Comparison of ENCODE assay signal across 8 cellular contexts in the genomic region with DNA sequence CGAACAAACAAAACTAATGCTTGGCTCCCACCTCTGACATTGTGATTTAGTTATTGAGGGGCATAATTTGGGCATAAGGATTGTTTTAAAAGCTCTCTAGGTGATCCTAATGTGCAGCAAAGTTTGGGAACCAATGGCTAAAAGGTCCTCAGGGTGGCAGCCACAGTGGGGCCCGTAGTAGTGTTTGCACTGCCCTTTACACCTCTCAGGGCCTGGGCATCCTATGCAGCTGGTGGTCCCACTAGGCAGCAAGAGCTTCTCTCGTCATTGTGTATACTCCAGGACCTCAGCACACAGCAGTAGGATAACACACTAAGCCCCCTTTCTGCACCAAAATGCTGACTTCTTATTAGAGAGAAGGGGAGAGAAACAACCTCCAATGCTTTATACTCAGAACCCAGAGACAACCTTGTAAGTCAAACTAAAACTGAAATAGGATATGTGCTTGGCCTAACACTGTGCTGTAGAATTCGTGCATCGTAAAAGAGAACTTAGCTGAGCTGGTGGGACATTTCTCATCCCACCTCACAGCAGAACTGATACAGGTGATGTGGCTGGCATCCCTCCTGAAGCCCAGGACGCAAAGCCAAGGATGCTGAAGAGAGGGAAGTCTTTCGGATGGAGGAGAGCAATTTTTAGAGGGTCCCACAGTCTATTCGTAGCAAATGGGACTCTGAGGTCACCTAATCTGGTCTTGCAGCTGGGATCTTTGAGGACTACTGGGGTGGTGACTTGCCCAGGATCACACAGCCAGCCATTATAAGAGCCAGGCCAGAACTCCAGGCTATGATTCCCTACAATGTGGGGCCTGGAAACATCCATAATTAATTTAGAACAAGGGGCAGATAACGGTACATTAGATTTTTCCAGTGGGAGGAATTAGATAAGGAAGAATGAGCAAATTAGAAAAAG. TPM values are rescaled to one million over a fixed set of nuclear protein-coding genes. Genes with fewer than 3 reads are reported as not detected.
A peak's percentile ranks its signal among the peaks of the same experiment; 100 is the strongest.
DNase-seq lines count a peak whose midpoint lies in the region; ATAC-seq, FAIRE-seq and TF ChIP-seq lines count a peak whose summit lies in the region.

No MANE protein-coding gene starts in this region.

- H3K27ac ChIP-seq in HepG2 (ENCODE audit: extremely low read length, insufficient read depth, low read length) (peak overlapping the region; percentile 89), transverse colon (peak overlapping the region; percentile 92 to 94 (median 93))

- POLR2A ChIA-PET in HepG2 (lab: Yijun Ruan, JAX), result interaction anchor here (1.6 to 6.1 kb wide), 13 partner anchors 9 to 175 kb away, joined by 5 to 130 read pairs (median 15); a partner anchor contains a TSS

- TF ChIP-seq POLR2A in HepG2 (IDR thresholded peaks at IDR 0.05; ENCODE audit: insufficient read depth in 1 of 2, low read depth in 2 of 2, low read length in 2 of 2), result no peak
- no peak for TF ChIP-seq POLR2A in transverse colon (IDR thresholded peaks at IDR 0.05)

- peak overlapping the region; percentile 90 for H3K27ac Mint-ChIP-seq in activated naive CD8-positive, alpha-beta T cell treated with anti-CD3 and anti-CD28 coated beads for 36 hours

- H3K9ac ChIP-seq in HepG2 (ENCODE audit: insufficient read depth, low read depth, low read length), result peak overlapping the region; percentile 79

- intact Hi-C loops in HepG2 (cut with micrococcal nuclease; ENCODE audit: unreplicated experiment) (loop anchor here (2.0 kb wide), 1 partner anchor 21 kb away; no protein-coding TSS in a partner anchor), transverse colon (cut with DNase I; ENCODE audit: low total_unique reads) (no loop called here)

- peaks cover 87% of the 10 kb centered on the region for H3K4me1 ChIP-seq in HepG2 (ENCODE audit: insufficient read depth, low read length)
- H3K4me1 ChIP-seq in transverse colon, result peaks cover 28 to 81% (median 63%) of the 10 kb centered on the region in 4 donors

- no peak for TF ChIP-seq RAD21 in HepG2 (CRISPR knock-in tag; IDR thresholded peaks at IDR 0.05)

- no peak for TF ChIP-seq CTCF in GM12864 (IDR thresholded peaks at IDR 0.05; ENCODE audit: low read depth, low read length, missing control alignments)
- TF ChIP-seq CTCF in HepG2 (CRISPR knock-in tag; IDR thresholded peaks at IDR 0.05), result no peak
- TF ChIP-seq CTCF in transverse colon (IDR thresholded peaks at IDR 0.05), result no peak

- TF ChIP-seq EP300 in HepG2 (IDR thresholded peaks at IDR 0.05; ENCODE audit: low read depth in 2 of 2, low read length in 2 of 2) (no peak), HepG2 (CRISPR knock-in tag; IDR thresholded peaks at IDR 0.05; ENCODE audit: borderline replicate concordance) (no peak), transverse colon (IDR thresholded peaks at IDR 0.05; ENCODE audit: low read depth) (no peak)

- CTCF ChIA-PET in HepG2 (lab: Yijun Ruan, JAX; ENCODE audit: low intra/inter-chr PET ratio, low total read pairs), result no interaction called here

- peaks cover under 1% of the 10 kb centered on the region for H3K36me3 Mint-ChIP-seq in activated naive CD8-positive, alpha-beta T cell treated with anti-CD3 and anti-CD28 coated beads for 36 hours

- no peaks in the 10 kb centered on the region for H3K27me3 Mint-ChIP-seq in activated naive CD8-positive, alpha-beta T cell treated with anti-CD3 and anti-CD28 coated beads for 36 hours

- H3K36me3 ChIP-seq in HepG2 (replicated peaks in 1 of 2; ENCODE audit: control insufficient read depth in 1 of 2, insufficient read depth in 2 of 2, low read length in 2 of 2) (peaks cover 6 to 12% of the 10 kb centered on the region in 2 experiments; a peak in 4 of 5 replicates), transverse colon (no peaks in the 10 kb centered on the region)

- H4K20me1 ChIP-seq in HepG2 (ENCODE audit: insufficient read depth, low read length), result peaks cover 27% of the 10 kb centered on the region

- no peaks in the 10 kb centered on the region; a peak in 1 of 5 replicates for H3K27me3 ChIP-seq in HepG2 (ENCODE audit: control insufficient read depth in 1 of 2, insufficient read depth in 2 of 2, low read length in 2 of 2)
- no peaks in the 10 kb centered on the region for H3K27me3 ChIP-seq in transverse colon

- H3K4me1 Mint-ChIP-seq in activated naive CD8-positive, alpha-beta T cell treated with anti-CD3 and anti-CD28 coated beads for 36 hours, result peaks cover 61% of the 10 kb centered on the region

- TSS peak; percentile 53 for BruUV-seq in HepG2 (replicated peaks; lab: Mats Ljungman, UMichigan)

- DNase-seq in GM12864 (ENCODE audit: low read depth) (no peak), HepG2 (ENCODE audit: low spot score) (no peak), transverse colon (no peak), NCI-H2227 (lab: John Stamatoyannopoulos, UW; ENCODE audit: unreplicated experiment) (no peak), medulla oblongata (ENCODE audit: extremely low spot score) (no peak)
- no peak for DNase-seq in activated naive CD8-positive, alpha-beta T cell treated with anti-CD3 and anti-CD28 coated beads for 36 hours

- in situ Hi-C loops in HepG2 (cut with HindIII; ENCODE audit: extremely low pct_ligation_motif_present, low pct_unique_long_range_greater_than_20kb) (no loop called here), transverse colon (cut with MboI; ENCODE audit: low pct_ligation_motif_present in 1 of 4, low pct_unique_long_range_greater_than_20kb in 1 of 4, low sequenced_read_pairs in 3 of 4) (no loop called here)

- H3K4me2 ChIP-seq in HepG2 (ENCODE audit: low read depth, low read length), result peak overlapping the region; percentile 94

- H3K9me3 ChIP-seq in HepG2 (ENCODE audit: low read length), result no peaks in the 10 kb centered on the region
- H3K9me3 ChIP-seq in transverse colon, result no peaks in the 10 kb centered on the region

- H3K4me3 ChIP-seq in GM12864 (ENCODE audit: low read depth, low read length) (peak overlapping the region; percentile 86), HepG2 (replicated peaks in 1 of 3; ENCODE audit: insufficient read depth in 1 of 3, low read depth in 2 of 3, low read length in 3 of 3) (peak overlapping the region; percentile 66 to 86 (median 81)), transverse colon (peak overlapping the region; percentile 59 to 70 (median 60))

- no peaks in the 10 kb centered on the region for H3K9me3 Mint-ChIP-seq in activated naive CD8-positive, alpha-beta T cell treated with anti-CD3 and anti-CD28 coated beads for 36 hours

- ATAC-seq in HG03025 (IDR thresholded peaks at IDR 0.05; ENCODE audit: low FRiP score, unreplicated experiment) (peak; percentile 39), HepG2 (no peak), GM21515 (IDR thresholded peaks at IDR 0.05; ENCODE audit: unreplicated experiment) (no peak)

- no peak overlapping the region for H2AFZ ChIP-seq in HepG2 (ENCODE audit: low read length)

- no peak for FAIRE-seq in HepG2 (lab: Jason Lieb, UNC)

- H3K79me2 ChIP-seq in HepG2 (ENCODE audit: insufficient read depth, low read length), result peaks cover 53% of the 10 kb centered on the region

- 18% methylated on average over 8 of the region's 9 CpGs for WGBS in HepG2 (ENCODE audit: low lambda C conversion rate)
- WGBS in transverse colon (ENCODE audit: low coverage in 1 of 2), 2 donors, result 37 to 80% methylated on average over 1 to 9 of the region's 9 CpGs

- H3K4me3 Mint-ChIP-seq in activated naive CD8-positive, alpha-beta T cell treated with anti-CD3 and anti-CD28 coated beads for 36 hours, result peak overlapping the region; percentile 97

RNA-seq across cellular contexts. Expression of a gene that starts 1.2 kb away (rescaled TPM):
- 10 to 100 TPM; 26.4 to 29.5 TPM for total RNA-seq in activated naive CD8-positive, alpha-beta T cell treated with anti-CD3 and anti-CD28 coated beads for 36 hours
- total RNA-seq in HepG2 (2016; rRNA removed; fragmentation: Illumina TruSeq; extraction: Trizol), result 63.8 and 71.9 TPM in 2 replicates
- 27.6 and 30.6 TPM in 2 replicates for total RNA-seq in HepG2 (2016; cell fraction: cytosol; rRNA removed; fragmentation: Illumina TruSeq; extraction: Trizol; ENCODE audit: low read depth)
- total RNA-seq in HepG2 (2016; cell fraction: insoluble cytoplasmic fraction; rRNA removed; fragmentation: Illumina TruSeq; extraction: Trizol), result 64.8 and 79.1 TPM in 2 replicates
- total RNA-seq in HepG2 (2016; cell fraction: membrane; rRNA removed; fragmentation: Illumina TruSeq; extraction: Trizol), result 27.3 and 28.0 TPM in 2 replicates
- 27.2 and 28.1 TPM in 2 replicates for total RNA-seq in HepG2 (2016; cell fraction: nucleus; rRNA removed; fragmentation: Illumina TruSeq; extraction: Trizol)
- 499 and 615 TPM in 2 replicates for polyA plus RNA-seq in HepG2 (2011; rRNA removed)
- polyA plus RNA-seq in HepG2 (2011; cell fraction: cytosol; rRNA removed), result 393 and 503 TPM in 2 replicates
- polyA plus RNA-seq in HepG2 (2011; cell fraction: nucleus; rRNA removed), result 87.8 and 90.3 TPM in 2 replicates
- 244 and 269 TPM in 2 replicates for polyA plus RNA-seq in HepG2 (2012)
- polyA plus RNA-seq in HepG2 (2016; cell fraction: cytosol; fragmentation: Illumina TruSeq; extraction: Trizol; ENCODE audit: low read depth), result 25.5 and 30.2 TPM in 2 replicates
- polyA plus RNA-seq in HepG2 (2016; cell fraction: insoluble cytoplasmic fraction; fragmentation: Illumina TruSeq; extraction: Trizol; ENCODE audit: low read depth), result 107 and 117 TPM in 2 replicates
- 23.9 and 28.1 TPM in 2 replicates for polyA plus RNA-seq in HepG2 (2016; cell fraction: membrane; fragmentation: Illumina TruSeq; extraction: Trizol; ENCODE audit: low read depth)
- 59.6 and 62.5 TPM in 2 replicates for polyA plus RNA-seq in HepG2 (2016; cell fraction: nucleus; fragmentation: Illumina TruSeq; extraction: Trizol; ENCODE audit: insufficient read depth, low read depth)
- polyA minus RNA-seq in HepG2 (2011; rRNA and poly(A)+ RNA removed; ENCODE audit: low replicate concordance), result 44.3 and 186 TPM in 2 replicates
- 49.7 and 65.5 TPM in 2 replicates for polyA minus RNA-seq in HepG2 (2011; cell fraction: cytosol; rRNA and poly(A)+ RNA removed)
- polyA minus RNA-seq in HepG2 (2011; cell fraction: nucleus; rRNA and poly(A)+ RNA removed), result 62.3 and 93.9 TPM in 2 replicates
- 100 to 1,000 TPM in 1 of 4 donors, 10 to 100 TPM in 3; 50.5 to 112 (median 64.4) TPM for total RNA-seq in transverse colon
